10 cellular contexts compared by ENCODE assay signal in the genomic region with DNA sequence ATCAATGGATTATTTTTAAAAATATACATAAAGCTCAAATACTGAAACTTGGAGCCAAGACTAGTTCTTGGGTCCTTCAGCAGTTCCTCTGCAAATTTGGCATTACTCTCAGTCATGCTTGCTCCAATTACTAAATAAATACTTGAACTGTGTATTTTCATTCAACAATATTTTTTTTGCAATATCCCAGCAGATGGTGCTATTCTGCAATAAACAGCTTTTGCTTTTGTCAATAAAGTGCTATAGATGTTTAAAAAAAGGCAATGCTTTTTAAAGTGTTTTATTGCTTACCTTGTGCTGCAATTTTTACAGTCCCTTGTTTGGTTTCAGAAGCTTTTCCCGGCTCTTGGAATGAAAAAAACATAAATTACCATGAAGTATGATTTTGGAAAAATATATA.
DNase-seq lines count a peak whose midpoint lies in the region; ATAC-seq and TF ChIP-seq lines count a peak whose summit lies in the region.
"Had no signal": no experiment of that assay in that cellular context is flagged by ENCODE, and none has a peak within 500 bp of the region (broad histone marks: within the 10 kb centered on the region; RNA-seq: fewer than 3 reads in every experiment).

No MANE protein-coding gene starts in this region.

- no peaks in the 10 kb centered on the region for H3K79me2 ChIP-seq in parathyroid adenoma

- no peaks in the 10 kb centered on the region for H3K4me1 ChIP-seq in parathyroid adenoma

- H2AFZ ChIP-seq in parathyroid adenoma: no peak overlapping the region

- DNase-seq in NCI-H2081 (lab: John Stamatoyannopoulos, UW) (peak; percentile 36 to 76), astrocyte of the hippocampus (ENCODE audit: low read depth, low spot score) (peak; percentile 33), islet precursor cell (no peak)
- DNase-seq: RPMI8226 had no signal

- no peak overlapping the region for H3K4me2 ChIP-seq in parathyroid adenoma (ENCODE audit: low read length)

- H3K9me3 ChIP-seq in parathyroid adenoma (ENCODE audit: control insufficient read depth, low read length): no peaks in the 10 kb centered on the region
- H3K9me3 ChIP-seq: neutrophil had no signal

- TF ChIP-seq CTCF in parathyroid adenoma (IDR thresholded peaks at IDR 0.05): peak; percentile 48

- ATAC-seq in GM18502 (IDR thresholded peaks at IDR 0.05; ENCODE audit: poor library complexity, unreplicated experiment) (peak; percentile 44), GM19035 (IDR thresholded peaks at IDR 0.05; ENCODE audit: unreplicated experiment) (no peak), HG02759 (IDR thresholded peaks at IDR 0.05; ENCODE audit: unreplicated experiment) (no peak), GM21515 (IDR thresholded peaks at IDR 0.05; ENCODE audit: unreplicated experiment) (no peak)

- no peaks in the 10 kb centered on the region for H3K27me3 ChIP-seq in parathyroid adenoma (ENCODE audit: control insufficient read depth, insufficient read depth, low read length)
- H3K27me3 ChIP-seq: neutrophil had no signal

- H3K4me3 ChIP-seq in parathyroid adenoma (ENCODE audit: low read depth, low read length): no peak overlapping the region

- no peak overlapping the region for H3K9ac ChIP-seq in parathyroid adenoma

- no peaks in the 10 kb centered on the region for H3K36me3 ChIP-seq in parathyroid adenoma (ENCODE audit: control insufficient read depth, insufficient read depth, low read length)
- H3K36me3 ChIP-seq: neutrophil had no signal

- H3K27ac ChIP-seq in parathyroid adenoma: no peak overlapping the region
- H3K27ac ChIP-seq: neutrophil had no signal
